8 cellular contexts compared by ENCODE assay signal in the genomic region with DNA sequence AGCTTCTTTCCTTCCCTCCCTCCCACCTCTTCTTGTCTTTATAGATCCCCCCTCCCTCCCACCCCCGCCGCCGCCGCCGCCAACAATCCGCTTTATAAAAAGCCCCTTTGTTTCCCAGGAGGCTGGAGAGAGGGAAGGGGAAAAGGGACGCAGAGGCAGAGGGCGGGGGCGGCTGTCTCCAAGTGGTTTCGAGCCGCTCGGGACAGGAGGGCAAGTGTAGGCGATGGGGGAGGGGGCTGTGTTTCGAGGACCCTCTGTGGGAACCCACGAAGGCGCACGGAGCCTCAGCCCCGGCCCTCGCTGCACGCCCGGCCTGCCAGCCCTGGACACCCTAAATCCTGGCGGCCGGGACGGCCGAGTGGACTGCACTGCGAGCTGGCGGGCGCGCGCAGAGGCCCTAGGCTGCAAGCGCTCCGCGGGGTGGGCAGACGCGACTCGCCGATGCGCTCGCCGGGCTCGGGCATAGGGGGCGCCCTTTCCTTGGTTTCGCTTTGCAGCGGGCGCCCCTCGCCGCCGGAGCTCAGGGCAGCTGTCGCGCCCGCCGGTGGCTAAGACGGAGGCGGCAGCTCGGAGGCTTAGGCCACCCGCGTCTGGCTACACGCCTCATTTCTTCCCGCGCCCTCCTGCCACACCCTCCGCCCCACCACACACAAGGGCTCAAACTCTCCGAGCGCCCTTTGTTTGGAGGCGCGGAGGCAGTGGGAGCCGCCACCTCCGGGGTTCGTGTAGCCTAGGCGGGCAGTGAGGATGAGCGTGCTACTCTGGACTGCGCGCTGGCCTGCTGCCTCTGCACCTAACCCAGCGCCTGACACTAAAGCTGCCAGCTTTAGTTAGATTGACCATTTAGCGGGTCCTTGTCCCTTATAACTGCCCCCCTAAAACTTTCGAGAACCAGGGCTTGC. TPM values are rescaled to one million over a fixed set of nuclear protein-coding genes. Genes with fewer than 3 reads are reported as not detected.
A peak's percentile ranks its signal among the peaks of the same experiment; 100 is the strongest.
DNase-seq lines count a peak whose midpoint lies in the region; ATAC-seq and TF ChIP-seq lines count a peak whose summit lies in the region.

No MANE protein-coding gene starts in this region.

- POLR2A ChIA-PET in CD4-positive, alpha-beta memory T cell (lab: Charles Lee; ENCODE audit: partially characterized antibody): interaction anchor here (0.9 to 3.5 kb wide), 6 partner anchors 45 to 207 kb away, joined by 3 to 23 read pairs (median 4); partner anchors contain the start of gene MTM1

- H3K4me3 Mint-ChIP-seq in CD4-positive, alpha-beta memory T cell: peak overlapping the region; percentile 84 to 93 (median 88)
- peak overlapping the region; percentile 82 for H3K4me3 Mint-ChIP-seq in T-helper 1 cell treated with Interleukin-12 subunit alpha and Interleukin-12 subunit beta and Interleukin-4 antibody, amounts not matched to agents 30 μg/mL and 1 μg/mL, for 36 hours

- H3K9me3 Mint-ChIP-seq in CD4-positive, alpha-beta memory T cell: no peaks in the 10 kb centered on the region
- no peaks in the 10 kb centered on the region for H3K9me3 Mint-ChIP-seq in T-helper 1 cell treated with Interleukin-12 subunit alpha and Interleukin-12 subunit beta and Interleukin-4 antibody, amounts not matched to agents 30 μg/mL and 1 μg/mL, for 36 hours

- CTCF ChIA-PET in CD4-positive, alpha-beta memory T cell (lab: Charles Lee; ENCODE audit: partially characterized antibody): interaction anchor here (0.6 to 2.1 kb wide), 15 partner anchors 11 to 425 kb away, joined by 3 to 15 read pairs (median 4); partner anchors contain the start of gene MTM1

- no peaks in the 10 kb centered on the region for H3K27me3 ChIP-seq in CD4-positive, alpha-beta memory T cell (ENCODE audit: insufficient read depth, low read length)

- peaks cover 5% of the 10 kb centered on the region for H3K4me1 ChIP-seq in CD4-positive, alpha-beta memory T cell (ENCODE audit: insufficient read depth, low read length)

- peaks cover 12 to 23% (median 19%) of the 10 kb centered on the region in 4 donors for H3K4me1 Mint-ChIP-seq in CD4-positive, alpha-beta memory T cell
- H3K4me1 Mint-ChIP-seq in T-helper 1 cell treated with Interleukin-12 subunit alpha and Interleukin-12 subunit beta and Interleukin-4 antibody, amounts not matched to agents 30 μg/mL and 1 μg/mL, for 36 hours (ENCODE audit: low read depth): peaks cover 19% of the 10 kb centered on the region

- no peak for ATAC-seq in HG03025 (IDR thresholded peaks at IDR 0.05; ENCODE audit: low FRiP score, unreplicated experiment)

- peak; percentile 47 for TF ChIP-seq CTCF in astrocyte of the spinal cord (IDR thresholded peaks at IDR 0.05; ENCODE audit: low read depth, low read length)

- peak overlapping the region in 6 of 7 donors; percentile 29 to 85 (median 81) for H3K27ac Mint-ChIP-seq in CD4-positive, alpha-beta memory T cell
- peak overlapping the region; percentile 77 for H3K27ac Mint-ChIP-seq in T-helper 1 cell treated with Interleukin-12 subunit alpha and Interleukin-12 subunit beta and Interleukin-4 antibody, amounts not matched to agents 30 μg/mL and 1 μg/mL, for 36 hours

- peak; percentile 53 to 60 (median 55) for DNase-seq in CD4-positive, alpha-beta memory T cell
- DNase-seq in KBM-7 (peak; percentile 88), astrocyte of the spinal cord (ENCODE audit: low read depth, low spot score) (peak; percentile 56), hypothalamus (lab: John Stamatoyannopoulos, UW) (peak in 48 of 51 donors; percentile 2 to 85 (median 62)), putamen (ENCODE audit: low spot score) (peak; percentile 83), SHP77 treated with DMSO at 0.1 percent for 48 hours (lab: John Stamatoyannopoulos, UW) (no peak)

- no peaks in the 10 kb centered on the region for H3K27me3 Mint-ChIP-seq in CD4-positive, alpha-beta memory T cell
- peaks cover 18% of the 10 kb centered on the region for H3K27me3 Mint-ChIP-seq in T-helper 1 cell treated with Interleukin-12 subunit alpha and Interleukin-12 subunit beta and Interleukin-4 antibody, amounts not matched to agents 30 μg/mL and 1 μg/mL, for 36 hours (ENCODE audit: low read depth)

- in situ Hi-C loops in KBM-7 (cut with MboI; ENCODE audit: low pct_unique_long_range_greater_than_20kb, low sequenced_read_pairs): no loop called here
- in situ Hi-C loops in astrocyte of the spinal cord (cut with HindIII; ENCODE audit: low sequenced_read_pairs): no loop called here

- no peaks in the 10 kb centered on the region for H3K9me3 ChIP-seq in CD4-positive, alpha-beta memory T cell (ENCODE audit: control insufficient read depth in 1 of 2, low read length in 2 of 2)

- peaks cover 0 to 2% of the 10 kb centered on the region in 2 donors for H3K36me3 Mint-ChIP-seq in CD4-positive, alpha-beta memory T cell
- H3K36me3 Mint-ChIP-seq in T-helper 1 cell treated with Interleukin-12 subunit alpha and Interleukin-12 subunit beta and Interleukin-4 antibody, amounts not matched to agents 30 μg/mL and 1 μg/mL, for 36 hours (ENCODE audit: low read depth): peaks cover 2% of the 10 kb centered on the region

- peak overlapping the region in 1 of 2 donors; percentile 57 for H3K4me3 ChIP-seq in CD4-positive, alpha-beta memory T cell (ENCODE audit: low read length in 2 of 2)
- peak overlapping the region; percentile 50 for H3K4me3 ChIP-seq in astrocyte of the spinal cord (ENCODE audit: low read depth, low read length)

- intact Hi-C loops in CD4-positive, alpha-beta memory T cell (cut with micrococcal nuclease): loop anchor here (1.0 to 2.0 kb wide), 2 partner anchors 121 to 533 kb away; partner anchors contain the start of gene CD99L2

- H3K27ac ChIP-seq in CD4-positive, alpha-beta memory T cell (ENCODE audit: low read depth, low read length): peak overlapping the region; percentile 31

- no peaks in the 10 kb centered on the region for H3K36me3 ChIP-seq in CD4-positive, alpha-beta memory T cell (ENCODE audit: insufficient read depth, low read length)

RNA-seq across cellular contexts. Expression of gene MAMLD1, which starts 2.2 kb away (rescaled TPM):
- 1 to 10 TPM; 1.1 to 1.4 TPM for total RNA-seq in CD4-positive, alpha-beta memory T cell
- polyA plus RNA-seq in CD4-positive, alpha-beta memory T cell: 1 to 10 TPM in 1 of 2 donors, under 1 TPM in 1; 0.43 to 2.0 TPM
